Comparison of ENCODE assay signal across 12 cellular contexts in the genomic region with DNA sequence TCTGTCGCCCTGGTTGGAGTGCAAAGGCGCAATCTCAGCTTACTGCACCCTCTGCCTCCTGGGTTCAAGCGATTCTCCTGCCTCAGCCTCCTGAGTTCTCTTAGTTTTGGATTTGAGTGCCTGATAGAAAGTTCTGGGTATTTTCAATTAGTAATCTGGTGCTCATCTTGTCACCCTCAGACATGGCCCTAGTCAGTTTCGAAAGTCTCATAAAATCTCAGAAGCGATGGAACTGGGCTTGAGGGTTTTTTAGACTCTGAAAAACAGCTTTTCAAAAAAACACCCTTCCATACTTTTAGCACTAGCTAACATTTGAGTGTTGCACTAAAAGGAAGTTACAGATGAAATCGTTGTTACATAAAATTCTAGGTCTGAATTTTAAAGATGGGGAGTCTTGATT. TPM values are rescaled to one million over a fixed set of nuclear protein-coding genes. Genes with fewer than 3 reads are reported as not detected.
DNase-seq lines count a peak whose midpoint lies in the region; ATAC-seq and TF ChIP-seq lines count a peak whose summit lies in the region.
"Had no signal": no experiment of that assay in that cellular context is flagged by ENCODE, and none has a peak within 500 bp of the region (broad histone marks: within the 10 kb centered on the region; RNA-seq: fewer than 3 reads in every experiment).

No MANE protein-coding gene starts in this region.

- peak overlapping the region in 3 of 8 donors; percentile 17 to 38 (median 21) for H3K27ac ChIP-seq in spleen
- H3K27ac ChIP-seq: 22Rv1, thoracic aorta had no signal

- H3K36me3 ChIP-seq in spleen, result no peaks in the 10 kb centered on the region
- H3K36me3 ChIP-seq: thoracic aorta had no signal

- H3K9me3 Mint-ChIP-seq in stimulated activated memory B cell treated with anti-CD40 and anti-IgM and Interleukin-4, amounts not matched to agents 10 μg/mL and 1 μg/mL and 100 μg/mL, for 72 hours, result no peaks in the 10 kb centered on the region

- H3K4me1 ChIP-seq in spleen, result peaks cover 7 to 54% (median 31%) of the 10 kb centered on the region in 6 donors

- no peaks in the 10 kb centered on the region for H3K27me3 ChIP-seq in spleen (replicated peaks in 1 of 7)

- ATAC-seq in GM21619 (IDR thresholded peaks at IDR 0.05; ENCODE audit: unreplicated experiment), result peak; percentile 51
- peak; percentile 30 for ATAC-seq in HG03139 (IDR thresholded peaks at IDR 0.05; ENCODE audit: unreplicated experiment)
- peak; percentile 80 for ATAC-seq in stimulated activated memory B cell treated with anti-CD40 and anti-IgM and Interleukin-4, amounts not matched to agents 10 μg/mL and 1 μg/mL and 100 μg/mL, for 72 hours

- no peak for TF ChIP-seq CTCF in spleen (IDR thresholded peaks at IDR 0.05 in 8 of 11, conservative IDR thresholded peaks at IDR 0.05 in 3 of 11)

- peaks cover 66% of the 10 kb centered on the region for H3K4me1 Mint-ChIP-seq in stimulated activated memory B cell treated with anti-CD40 and anti-IgM and Interleukin-4, amounts not matched to agents 10 μg/mL and 1 μg/mL and 100 μg/mL, for 72 hours

- no peaks in the 10 kb centered on the region for H3K9me3 ChIP-seq in spleen
- H3K9me3 ChIP-seq: thoracic aorta had no signal

- WGBS in spleen, 5 donors, result 47 to 64% (median 61%) methylated on average over 6 of the region's 6 CpGs

- no peaks in the 10 kb centered on the region for H3K36me3 Mint-ChIP-seq in stimulated activated memory B cell treated with anti-CD40 and anti-IgM and Interleukin-4, amounts not matched to agents 10 μg/mL and 1 μg/mL and 100 μg/mL, for 72 hours

- DNase-seq in NOMO-1 (lab: John Stamatoyannopoulos, UW; ENCODE audit: unreplicated experiment in 2 of 2) (peak; percentile 14 to 38), NOMO-1 treated with dmso at 0.1 percent for 144 hours (lab: John Stamatoyannopoulos, UW; ENCODE audit: unreplicated experiment) (no peak), DMS53 treated with DMSO at 0.1 percent for 48 hours (lab: John Stamatoyannopoulos, UW; ENCODE audit: unreplicated experiment) (no peak), spleen (no peak)
- DNase-seq in activated naive CD4-positive, alpha-beta T cell treated with Interleukin-2 at 50 U/mL for 16 hours, result no peak
- DNase-seq: HCEC 1CT; stimulated activated CD4-positive, alpha-beta T cell treated with anti-CD3 and anti-CD28 coated beads, Interleukin-2, amount 100 ng/mL, for 24 hours had no signal

- H3K27ac Mint-ChIP-seq in stimulated activated memory B cell treated with anti-CD40 and anti-IgM and Interleukin-4, amounts not matched to agents 10 μg/mL and 1 μg/mL and 100 μg/mL, for 72 hours, result peak overlapping the region; percentile 93

- no peaks in the 10 kb centered on the region for H3K27me3 Mint-ChIP-seq in stimulated activated memory B cell treated with anti-CD40 and anti-IgM and Interleukin-4, amounts not matched to agents 10 μg/mL and 1 μg/mL and 100 μg/mL, for 72 hours

- intact Hi-C loops in spleen (cut with DNase I; ENCODE audit: low total_unique reads), result no loop called here

- peak overlapping the region in 2 of 8 donors; percentile 16 to 26 for H3K4me3 ChIP-seq in spleen
- H3K4me3 ChIP-seq: thoracic aorta had no signal

- no peak for TF ChIP-seq POLR2A in spleen (IDR thresholded peaks at IDR 0.05)

- H3K4me3 Mint-ChIP-seq in stimulated activated memory B cell treated with anti-CD40 and anti-IgM and Interleukin-4, amounts not matched to agents 10 μg/mL and 1 μg/mL and 100 μg/mL, for 72 hours, result peak overlapping the region; percentile 81

RNA-seq across cellular contexts. Expression of gene PIP4K2A, which starts 9.4 kb away (rescaled TPM):
- 100 to 1,000 TPM in 5 of 7 donors, 10 to 100 TPM in 2; 95.1 to 168 (median 136) TPM for total RNA-seq in spleen
- polyA plus RNA-seq in spleen, result 10 to 100 TPM; 30.1 to 35.7 (median 30.6) TPM

Comparison
In these comparisons a context has a peak if more than half of its experiments do, and no peak if none do; other contexts are left out.
1. DNase-seq: peak in NOMO-1 (2 of 2); none in NOMO-1 treated with dmso at 0.1 percent for 144 hours (single experiment), activated naive CD4-positive, alpha-beta T cell treated with Interleukin-2 at 50 U/mL for 16 hours (single experiment), DMS53 treated with DMSO at 0.1 percent for 48 hours (single experiment) and spleen (single experiment).
2. ATAC-seq: peak in every context shown above with its lines; median percentile 80 in stimulated activated memory B cell treated with anti-CD40 and anti-IgM and Interleukin-4, amounts not matched to agents 10 μg/mL and 1 μg/mL and 100 μg/mL, for 72 hours; 51 in GM21619; 30 in HG03139.